ENCODE assay signal across 1 cellular context in the genomic region with DNA sequence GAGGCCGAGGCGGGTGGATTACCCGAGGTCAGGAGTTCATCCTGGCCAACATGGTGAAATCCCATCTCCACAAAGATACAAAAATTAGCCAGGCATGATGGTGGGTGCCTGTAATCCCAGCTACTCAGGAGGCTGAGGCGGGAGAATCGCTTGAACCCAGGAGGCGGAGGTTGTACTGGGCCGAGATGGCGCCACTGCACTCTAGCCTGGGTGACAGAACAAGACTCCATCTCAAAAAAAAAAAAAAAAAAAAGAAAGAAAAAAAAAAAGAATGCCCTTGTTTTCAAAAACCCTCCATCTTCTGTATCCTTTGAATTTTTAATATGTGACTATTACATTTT.
A peak's percentile ranks its signal among the peaks of the same experiment; 100 is the strongest.
TF ChIP-seq lines count a peak whose summit lies in the region.

No MANE protein-coding gene starts in this region.

TF ChIP-seq in K562, 482 proteins besides CTCF, POLR2A, EP300 and RAD21:
- TF ChIP-seq NRF1 (conservative IDR thresholded peaks at IDR 0.05 in 1 of 2, IDR thresholded peaks at IDR 0.05 in 1 of 2) (0 out of 4 replicates have a peak, but pooled peaks of 1 of the 2 experiments have one; percentile 2), FOSL1 (tag; conservative IDR thresholded peaks at IDR 0.05) (0 out of 2 replicates have a peak, but pooled peaks have one; percentile 8), POLR2G (IDR thresholded peaks at IDR 0.05; ENCODE audit: low read depth, low read length) (0 out of 2 replicates have a peak, but pooled peaks have one; percentile 11)
- TF ChIP-seq, protein P1, sequence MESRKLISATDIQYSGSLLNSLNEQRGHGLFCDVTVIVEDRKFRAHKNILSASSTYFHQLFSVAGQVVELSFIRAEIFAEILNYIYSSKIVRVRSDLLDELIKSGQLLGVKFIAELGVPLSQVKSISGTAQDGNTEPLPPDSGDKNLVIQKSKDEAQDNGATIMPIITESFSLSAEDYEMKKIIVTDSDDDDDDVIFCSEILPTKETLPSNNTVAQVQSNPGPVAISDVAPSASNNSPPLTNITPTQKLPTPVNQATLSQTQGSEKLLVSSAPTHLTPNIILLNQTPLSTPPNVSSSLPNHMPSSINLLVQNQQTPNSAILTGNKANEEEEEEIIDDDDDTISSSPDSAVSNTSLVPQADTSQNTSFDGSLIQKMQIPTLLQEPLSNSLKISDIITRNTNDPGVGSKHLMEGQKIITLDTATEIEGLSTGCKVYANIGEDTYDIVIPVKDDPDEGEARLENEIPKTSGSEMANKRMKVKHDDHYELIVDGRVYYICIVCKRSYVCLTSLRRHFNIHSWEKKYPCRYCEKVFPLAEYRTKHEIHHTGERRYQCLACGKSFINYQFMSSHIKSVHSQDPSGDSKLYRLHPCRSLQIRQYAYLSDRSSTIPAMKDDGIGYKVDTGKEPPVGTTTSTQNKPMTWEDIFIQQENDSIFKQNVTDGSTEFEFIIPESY (CRISPR knock-in tag; IDR thresholded peaks at IDR 0.05), result peak; percentile 90
